ENCODE assay signal across 7 cellular contexts in the genomic region with DNA sequence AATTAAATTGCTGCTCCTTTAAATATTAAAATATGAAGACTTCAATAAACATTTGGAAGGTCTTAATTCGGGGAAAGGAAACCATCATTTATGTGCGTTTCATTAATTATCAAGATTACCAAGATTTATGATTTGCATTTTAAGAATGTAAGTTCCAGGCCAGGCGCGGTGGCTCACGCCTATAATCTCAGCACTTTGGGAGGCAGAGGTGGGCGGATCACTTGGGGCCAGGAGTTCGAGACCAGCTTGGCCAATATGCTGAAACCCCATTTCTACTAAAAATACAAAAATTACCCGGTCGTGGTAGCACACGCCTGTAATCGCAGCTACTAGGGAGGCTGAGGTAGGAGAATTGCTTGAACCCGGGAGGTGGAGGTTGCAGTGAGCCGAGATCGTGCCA. TPM values are rescaled to one million over a fixed set of nuclear protein-coding genes. Genes with fewer than 3 reads are reported as not detected.
DNase-seq lines count a peak whose midpoint lies in the region; ATAC-seq and TF ChIP-seq lines count a peak whose summit lies in the region.
"Not testable (repeated sequence)": the region's sequence is repeated elsewhere in the genome, so short reads cannot be mapped to it uniquely, and the experiment has no call there.

No MANE protein-coding gene starts in this region.

- POLR2A ChIA-PET in activated CD4-positive, alpha-beta memory T cell treated with anti-CD3 and anti-CD28 coated beads for 36 hours (lab: Charles Lee), result interaction anchor here (0.6 to 1.9 kb wide), 11 partner anchors 12 to 632 kb away, joined by 3 to 9 read pairs (median 3); no protein-coding TSS in a partner anchor
- POLR2A ChIA-PET in MCF 10A (lab: Yijun Ruan, JAX), result interaction anchor here (1.2 to 10.3 kb wide), 16 partner anchors 8 to 600 kb away, joined by 3 to 335 read pairs (median 19); a partner anchor contains a TSS

- peak overlapping the region; percentile 100 for H3K27ac Mint-ChIP-seq in Calu3 (ENCODE audit: unreplicated experiment)
- H3K27ac Mint-ChIP-seq in activated CD4-positive, alpha-beta memory T cell treated with anti-CD3 and anti-CD28 coated beads for 36 hours; naive B cell: not testable (repeated sequence)
- H3K27ac Mint-ChIP-seq in MCF 10A (ENCODE audit: low read depth, unreplicated experiment), result peak overlapping the region; percentile 99

- H3K27me3 Mint-ChIP-seq in Calu3 (ENCODE audit: unreplicated experiment); activated CD4-positive, alpha-beta memory T cell treated with anti-CD3 and anti-CD28 coated beads for 36 hours; MCF 10A (ENCODE audit: insufficient read depth, unreplicated experiment): not testable (repeated sequence)
- peaks cover 0 to 13% (median 6%) of the 10 kb centered on the region in 3 donors for H3K27me3 Mint-ChIP-seq in naive B cell

- H2AFZ ChIP-seq in OCI-LY1 (ENCODE audit: low read length), result not testable (repeated sequence)

- not testable (repeated sequence) for H3K9me3 Mint-ChIP-seq in Calu3 (ENCODE audit: low read depth, unreplicated experiment); activated CD4-positive, alpha-beta memory T cell treated with anti-CD3 and anti-CD28 coated beads for 36 hours; MCF 10A (ENCODE audit: unreplicated experiment); naive B cell

- not testable (repeated sequence) for H4K20me1 ChIP-seq in OCI-LY1 (ENCODE audit: insufficient read depth, low read length)

- not testable (repeated sequence) for H3K27me3 ChIP-seq in OCI-LY1 (ENCODE audit: insufficient read depth, low read length); gastroesophageal sphincter; sigmoid colon

- not testable (repeated sequence) for ATAC-seq in gastroesophageal sphincter; naive B cell (ENCODE audit: low read depth in 2 of 2)

- not testable (repeated sequence) for DNase-seq in Calu3; activated CD4-positive, alpha-beta memory T cell treated with anti-CD3 and anti-CD28 coated beads for 36 hours; MCF 10A (ENCODE audit: unreplicated experiment); naive B cell; sigmoid colon

- H3K27ac ChIP-seq in OCI-LY1 (ENCODE audit: low read depth, low read length, poor library complexity, severe bottlenecking) (peak overlapping the region; percentile 81), gastroesophageal sphincter (peak overlapping the region; percentile 90 to 95 (median 94)), sigmoid colon (peak overlapping the region; percentile 91 to 96 (median 92))

- H3K4me1 ChIP-seq in OCI-LY1 (ENCODE audit: insufficient read depth, low read length, severe bottlenecking) (peaks cover 45% of the 10 kb centered on the region), gastroesophageal sphincter (peaks cover 0 to 27% (median 0%) of the 10 kb centered on the region in 3 donors), sigmoid colon (peaks cover 0 to 33% (median 23%) of the 10 kb centered on the region in 4 donors)

- CTCF ChIA-PET in Calu3 (lab: Charles Lee) (interaction anchor here (1.3 to 2.1 kb wide), 3 partner anchors 8 to 30 kb away, joined by 8 to 14 read pairs (median 9); no protein-coding TSS in a partner anchor), MCF 10A (lab: Yijun Ruan, JAX) (interaction anchor here (0.5 to 1.9 kb wide), 5 partner anchors 18 to 27 kb away, joined by 3 to 8 read pairs (median 3); no protein-coding TSS in a partner anchor)
- CTCF ChIA-PET in activated CD4-positive, alpha-beta memory T cell treated with anti-CD3 and anti-CD28 coated beads for 36 hours (lab: Charles Lee), result interaction anchor here (0.9 to 2.1 kb wide), 8 partner anchors 9 to 154 kb away, joined by 3 to 14 read pairs (median 4); no protein-coding TSS in a partner anchor

- not testable (repeated sequence) for H3K79me2 ChIP-seq in OCI-LY1 (ENCODE audit: insufficient read depth, low read length)

- not testable (repeated sequence) for H3F3A ChIP-seq in OCI-LY1 (ENCODE audit: insufficient read depth, low read length)

- H3K36me3 ChIP-seq in OCI-LY1 (ENCODE audit: insufficient read depth, low read length); gastroesophageal sphincter; sigmoid colon: not testable (repeated sequence)

- WGBS in gastroesophageal sphincter (ENCODE audit: low coverage in 1 of 2), 2 donors, result 84 to 86% methylated on average over 6 to 14 of the region's 14 CpGs
- 70 to 89% methylated on average over 14 of the region's 14 CpGs for WGBS in sigmoid colon, 2 donors

- peak overlapping the region; percentile 75 for H3K4me2 ChIP-seq in OCI-LY1 (ENCODE audit: low read length)

- intact Hi-C loops in Calu3 (cut with micrococcal nuclease; ENCODE audit: unreplicated experiment), result not testable (repeated sequence)
- intact Hi-C loops in activated CD4-positive, alpha-beta memory T cell treated with anti-CD3 and anti-CD28 coated beads for 36 hours (cut with micrococcal nuclease), result loop anchor here (1.0 kb wide), 2 partner anchors 20 to 26 kb away; no protein-coding TSS in a partner anchor
- intact Hi-C loops in MCF 10A (cut with micrococcal nuclease), result loop anchor here (1.0 kb wide), 2 partner anchors 17 to 26 kb away; no protein-coding TSS in a partner anchor
- intact Hi-C loops in sigmoid colon (cut with DNase I), result loop anchor here (1.0 to 2.0 kb wide), 2 partner anchors 17 to 25 kb away; no protein-coding TSS in a partner anchor

- H3K9me3 ChIP-seq in OCI-LY1 (ENCODE audit: low read length); gastroesophageal sphincter; sigmoid colon: not testable (repeated sequence)

- not testable (repeated sequence) for BruUV-seq in Calu3 (replicated peaks; lab: Mats Ljungman, UMichigan); MCF 10A (replicated peaks; lab: Mats Ljungman, UMichigan)

- H3K9me2 ChIP-seq in OCI-LY1 (ENCODE audit: low read depth, low read length), result not testable (repeated sequence)

- not testable (repeated sequence) for TF ChIP-seq EP300 in gastroesophageal sphincter (IDR thresholded peaks at IDR 0.05); sigmoid colon (IDR thresholded peaks at IDR 0.05)

- peaks cover 38% of the 10 kb centered on the region for H3K36me3 Mint-ChIP-seq in Calu3 (ENCODE audit: insufficient read depth, unreplicated experiment)
- not testable (repeated sequence) for H3K36me3 Mint-ChIP-seq in activated CD4-positive, alpha-beta memory T cell treated with anti-CD3 and anti-CD28 coated beads for 36 hours; MCF 10A (ENCODE audit: insufficient read depth, unreplicated experiment); naive B cell

- H3K9ac ChIP-seq in OCI-LY1 (ENCODE audit: low read length), result not testable (repeated sequence)

- TF ChIP-seq CTCF in Calu3 (IDR thresholded peaks at IDR 0.05; ENCODE audit: unreplicated experiment); OCI-LY1 (IDR thresholded peaks at IDR 0.05; ENCODE audit: low read length); MCF 10A (IDR thresholded peaks at IDR 0.05; ENCODE audit: unreplicated experiment); gastroesophageal sphincter (IDR thresholded peaks at IDR 0.05); sigmoid colon (IDR thresholded peaks at IDR 0.05): not testable (repeated sequence)

- H3K4me1 Mint-ChIP-seq in Calu3 (ENCODE audit: low read depth, unreplicated experiment) (peaks cover 51% of the 10 kb centered on the region), MCF 10A (ENCODE audit: insufficient read depth, unreplicated experiment) (peaks cover 34% of the 10 kb centered on the region), naive B cell (peaks cover 11 to 16% (median 11%) of the 10 kb centered on the region in 3 donors)
- H3K4me1 Mint-ChIP-seq in activated CD4-positive, alpha-beta memory T cell treated with anti-CD3 and anti-CD28 coated beads for 36 hours (ENCODE audit: low read depth), result peaks cover 36% of the 10 kb centered on the region

- H3K4me3 ChIP-seq in OCI-LY1 (ENCODE audit: low read depth, low read length, poor library complexity, severe bottlenecking), result peak overlapping the region; percentile 59
- not testable (repeated sequence) for H3K4me3 ChIP-seq in gastroesophageal sphincter, sigmoid colon

- H3K4me3 Mint-ChIP-seq in Calu3 (ENCODE audit: low read depth, unreplicated experiment) (peak overlapping the region; percentile 82), MCF 10A (ENCODE audit: unreplicated experiment) (peak overlapping the region; percentile 92), naive B cell (peak overlapping the region in 5 of 8 donors; percentile 44 to 97 (median 86))
- H3K4me3 Mint-ChIP-seq in activated CD4-positive, alpha-beta memory T cell treated with anti-CD3 and anti-CD28 coated beads for 36 hours, result peak overlapping the region; percentile 5

- not testable (repeated sequence) for TF ChIP-seq POLR2A in gastroesophageal sphincter (IDR thresholded peaks at IDR 0.05); sigmoid colon (IDR thresholded peaks at IDR 0.05)

RNA-seq across cellular contexts. Expression of a gene that starts 21.7 kb away (rescaled TPM):
- total RNA-seq in Calu3 (2022) (1,388 and 1,455 TPM in 2 replicates), MCF 10A (2022) (680 and 703 TPM in 2 replicates), gastroesophageal sphincter (1,000 to 10,000 TPM in 3 of 4 donors, 100 to 1,000 TPM in 1; 998 to 2,832 (median 1,462) TPM), sigmoid colon (1,000 to 10,000 TPM in 1 of 4 donors, 100 to 1,000 TPM in 3; 588 to 1,360 (median 919) TPM)
- total RNA-seq in activated CD4-positive, alpha-beta memory T cell treated with anti-CD3 and anti-CD28 coated beads for 36 hours, result 100 to 1,000 TPM; 113 to 117 TPM
- polyA plus RNA-seq in naive B cell (ENCODE audit: low read depth in 6 of 6) (10 to 100 TPM; 31.4 to 63.1 (median 39.9) TPM), sigmoid colon (100 to 1,000 TPM in 1 of 3 donors, 10 to 100 TPM in 2; 43.8 to 151 (median 50.9) TPM)

Comparison
In these comparisons a context has a peak if more than half of its experiments do, and no peak if none do; other contexts are left out.
1. H3K4me3 Mint-ChIP-seq: peak in every context shown above with its lines; median percentile 92 in MCF 10A; 86 in naive B cell; 82 in Calu3; 5 in activated CD4-positive, alpha-beta memory T cell treated with anti-CD3 and anti-CD28 coated beads for 36 hours.